In the genomic region with DNA sequence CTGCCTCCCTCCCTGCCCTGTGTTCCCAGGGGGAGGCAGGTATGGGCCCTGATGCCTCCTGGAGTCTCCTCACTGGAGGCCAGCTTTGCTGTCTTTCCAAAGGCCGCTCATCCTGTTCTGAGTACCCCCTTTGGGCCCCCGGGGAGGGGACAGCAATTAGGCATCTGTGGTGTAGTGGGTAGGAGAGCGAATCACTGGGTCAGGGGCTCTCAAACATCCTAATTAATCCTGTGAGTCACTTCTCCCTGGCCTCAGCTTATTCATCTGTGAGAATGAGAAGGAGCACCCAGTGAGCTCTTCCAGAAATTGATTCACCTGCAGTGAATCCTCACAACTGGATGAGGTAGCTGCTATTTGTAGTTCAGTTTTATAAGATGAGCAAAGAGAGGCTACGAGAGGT, we compare ENCODE assay signal across 1 cellular context.
TF ChIP-seq lines count a peak whose summit lies in the region.

No MANE protein-coding gene starts in this region.

TF ChIP-seq in H1, 55 proteins besides CTCF, POLR2A, EP300 and RAD21:
- TF ChIP-seq MAFK (IDR thresholded peaks at IDR 0.05; ENCODE audit: low read depth, low read length) (no peak), KDM4A (IDR thresholded peaks at IDR 0.05; ENCODE audit: low read depth, low read length, severe bottlenecking) (no peak), BACH1 (IDR thresholded peaks at IDR 0.05; ENCODE audit: low read length) (no peak), SUZ12 (IDR thresholded peaks at IDR 0.05; ENCODE audit: low read length) (no peak), SIN3A (conservative IDR thresholded peaks at IDR 0.05 in 1 of 2, IDR thresholded peaks at IDR 0.05 in 1 of 2; ENCODE audit: low read depth in 1 of 2, low read length in 2 of 2) (no peak), EZH2 (IDR thresholded peaks at IDR 0.05; ENCODE audit: low read depth, low read length, severe bottlenecking) (no peak), FOSL1 (IDR thresholded peaks at IDR 0.05; ENCODE audit: insufficient read depth, low read depth, low read length) (no peak), TAF7 (optimal IDR thresholded peaks at IDR 0.05; ENCODE audit: borderline replicate concordance, low read depth, low read length) (no peak), KDM1A (IDR thresholded peaks at IDR 0.05; ENCODE audit: borderline replicate concordance, low read length) (no peak)
- TF ChIP-seq, protein P1, sequence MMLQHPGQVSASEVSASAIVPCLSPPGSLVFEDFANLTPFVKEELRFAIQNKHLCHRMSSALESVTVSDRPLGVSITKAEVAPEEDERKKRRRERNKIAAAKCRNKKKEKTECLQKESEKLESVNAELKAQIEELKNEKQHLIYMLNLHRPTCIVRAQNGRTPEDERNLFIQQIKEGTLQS (IDR thresholded peaks at IDR 0.05; ENCODE audit: insufficient read depth, low read depth, low read length), result no peak
